In the genomic region with DNA sequence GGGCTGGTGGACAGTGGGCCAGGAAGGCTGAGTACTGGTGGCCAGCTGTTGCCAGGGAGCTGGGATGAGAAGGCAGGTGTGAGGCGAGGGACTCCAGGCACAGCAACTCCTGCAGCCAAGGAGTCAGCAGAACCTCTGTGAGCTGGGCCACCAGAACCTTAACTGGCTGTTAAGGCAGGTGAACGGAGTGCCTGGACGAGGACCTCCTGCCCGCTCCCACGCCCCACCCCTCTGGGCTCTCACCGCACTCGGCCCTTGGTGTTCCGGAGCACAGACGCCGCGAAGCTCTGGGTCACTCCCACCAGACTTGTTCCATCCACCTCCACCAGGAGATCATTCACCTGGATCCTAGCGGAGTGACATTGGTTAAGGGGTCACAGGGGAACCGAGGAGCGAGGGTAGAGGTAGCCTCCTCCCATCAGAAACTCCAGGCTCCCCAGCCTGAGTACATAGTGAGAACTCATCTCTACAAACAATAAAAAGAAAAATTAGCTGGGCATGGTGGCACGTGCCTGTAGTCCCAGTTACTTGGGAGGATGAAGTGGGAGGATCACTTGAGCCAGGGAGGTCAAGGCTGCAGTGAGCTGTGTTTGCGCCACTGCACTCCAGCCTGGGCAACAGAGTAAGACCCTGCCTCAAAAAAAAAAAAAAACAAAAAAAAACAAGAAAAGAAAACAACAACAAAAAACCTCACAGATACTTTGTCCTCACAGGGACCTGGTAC, we compare ENCODE assay signal across 14 cellular contexts. TPM values are rescaled to one million over a fixed set of nuclear protein-coding genes. Genes with fewer than 3 reads are reported as not detected.
DNase-seq lines count a peak whose midpoint lies in the region; ATAC-seq and TF ChIP-seq lines count a peak whose summit lies in the region.
"Had no signal": no experiment of that assay in that cellular context is flagged by ENCODE, and none has a peak within 500 bp of the region (broad histone marks: within the 10 kb centered on the region; RNA-seq: fewer than 3 reads in every experiment).

No MANE protein-coding gene starts in this region.

- intact Hi-C loops in activated CD8-positive, alpha-beta T cell treated with anti-CD3 and anti-CD28 coated beads for 36 hours (cut with micrococcal nuclease): no loop called here

- no peak for TF ChIP-seq CTCF in activated CD8-positive, alpha-beta T cell treated with anti-CD3 and anti-CD28 coated beads for 36 hours (IDR thresholded peaks at IDR 0.05)

- peaks cover 87% of the 10 kb centered on the region for H3K36me3 Mint-ChIP-seq in activated naive CD4-positive, alpha-beta T cell treated with anti-CD3 and anti-CD28 coated beads, Interleukin-2, amount 10 ng/mL, durations not matched to agents 7 days and 5 days
- H3K36me3 Mint-ChIP-seq in activated CD8-positive, alpha-beta T cell treated with anti-CD3 and anti-CD28 coated beads for 36 hours (ENCODE audit: low read depth): peaks cover 73% of the 10 kb centered on the region
- H3K36me3 Mint-ChIP-seq in immature natural killer cell: peaks cover 20 to 56% (median 30%) of the 10 kb centered on the region in 3 donors

- CTCF ChIA-PET in activated naive CD4-positive, alpha-beta T cell treated with anti-CD3 and anti-CD28 coated beads, Interleukin-2, amount 10 ng/mL, durations not matched to agents 7 days and 5 days (lab: Charles Lee): interaction anchor here (1.0 to 4.1 kb wide), 10 partner anchors 9 to 47 kb away, joined by 4 to 36 read pairs (median 14); a partner anchor contains a TSS
- CTCF ChIA-PET in activated CD8-positive, alpha-beta T cell treated with anti-CD3 and anti-CD28 coated beads for 36 hours (lab: Charles Lee): interaction anchor here (0.7 to 4.5 kb wide), 15 partner anchors 8 to 144 kb away, joined by 3 to 58 read pairs (median 5); a partner anchor contains a TSS

- ATAC-seq in activated CD8-positive, alpha-beta T cell treated with anti-CD3 and anti-CD28 coated beads for 36 hours: no peak
- no peak for ATAC-seq in stimulated activated naive CD8-positive, alpha-beta T cell treated with anti-CD3 and anti-CD28 coated beads, Interleukin-15, amount 100 ng/mL, for 72 hours
- no peak for ATAC-seq in HG03442 (IDR thresholded peaks at IDR 0.05; ENCODE audit: unreplicated experiment)
- ATAC-seq: Panc1 had no signal

- peak overlapping the region; percentile 70 for H3K4me3 Mint-ChIP-seq in activated naive CD4-positive, alpha-beta T cell treated with anti-CD3 and anti-CD28 coated beads, Interleukin-2, amount 10 ng/mL, durations not matched to agents 7 days and 5 days
- no peak overlapping the region for H3K4me3 Mint-ChIP-seq in activated CD8-positive, alpha-beta T cell treated with anti-CD3 and anti-CD28 coated beads for 36 hours
- peak overlapping the region; percentile 67 to 87 (median 84) for H3K4me3 Mint-ChIP-seq in immature natural killer cell
- peak overlapping the region; percentile 70 to 77 for H3K4me3 Mint-ChIP-seq in stimulated activated naive CD8-positive, alpha-beta T cell treated with anti-CD3 and anti-CD28 coated beads, Interleukin-15, amount 100 ng/mL, for 72 hours

- H3K4me1 Mint-ChIP-seq in activated naive CD4-positive, alpha-beta T cell treated with anti-CD3 and anti-CD28 coated beads, Interleukin-2, amount 10 ng/mL, durations not matched to agents 7 days and 5 days: peaks cover 84% of the 10 kb centered on the region
- peaks cover 61% of the 10 kb centered on the region for H3K4me1 Mint-ChIP-seq in activated CD8-positive, alpha-beta T cell treated with anti-CD3 and anti-CD28 coated beads for 36 hours (ENCODE audit: low read depth)
- peaks cover 69 to 72% of the 10 kb centered on the region in 2 donors for H3K4me1 Mint-ChIP-seq in immature natural killer cell
- peaks cover 86% of the 10 kb centered on the region for H3K4me1 Mint-ChIP-seq in stimulated activated naive CD8-positive, alpha-beta T cell treated with anti-CD3 and anti-CD28 coated beads, Interleukin-15, amount 100 ng/mL, for 72 hours

- POLR2A ChIA-PET in activated CD8-positive, alpha-beta T cell treated with anti-CD3 and anti-CD28 coated beads for 36 hours (lab: Charles Lee): interaction anchor here (1.0 to 1.7 kb wide), 2 partner anchors 21 to 47 kb away, joined by 3 to 5 read pairs; no protein-coding TSS in a partner anchor

- H3K27me3 Mint-ChIP-seq in activated naive CD4-positive, alpha-beta T cell treated with anti-CD3 and anti-CD28 coated beads, Interleukin-2, amount 10 ng/mL, durations not matched to agents 7 days and 5 days: no peaks in the 10 kb centered on the region
- H3K27me3 Mint-ChIP-seq in activated CD8-positive, alpha-beta T cell treated with anti-CD3 and anti-CD28 coated beads for 36 hours: no peaks in the 10 kb centered on the region
- peaks cover 0 to 9% (median 4%) of the 10 kb centered on the region in 3 donors for H3K27me3 Mint-ChIP-seq in immature natural killer cell (ENCODE audit: low read depth in 3 of 3)
- H3K27me3 Mint-ChIP-seq in stimulated activated naive CD8-positive, alpha-beta T cell treated with anti-CD3 and anti-CD28 coated beads, Interleukin-15, amount 100 ng/mL, for 72 hours: no peaks in the 10 kb centered on the region
- H3K27me3 Mint-ChIP-seq: progenitor cell of endocrine pancreas had no signal

- no peaks in the 10 kb centered on the region for H3K9me3 Mint-ChIP-seq in activated naive CD4-positive, alpha-beta T cell treated with anti-CD3 and anti-CD28 coated beads, Interleukin-2, amount 10 ng/mL, durations not matched to agents 7 days and 5 days
- H3K9me3 Mint-ChIP-seq in activated CD8-positive, alpha-beta T cell treated with anti-CD3 and anti-CD28 coated beads for 36 hours: no peaks in the 10 kb centered on the region
- H3K9me3 Mint-ChIP-seq in immature natural killer cell: no peaks in the 10 kb centered on the region
- H3K9me3 Mint-ChIP-seq in stimulated activated naive CD8-positive, alpha-beta T cell treated with anti-CD3 and anti-CD28 coated beads, Interleukin-15, amount 100 ng/mL, for 72 hours: no peaks in the 10 kb centered on the region

- DNase-seq in activated naive CD4-positive, alpha-beta T cell treated with anti-CD3 and anti-CD28 coated beads, Interleukin-2, amount 10 ng/mL, durations not matched to agents 7 days and 5 days: no peak
- no peak for DNase-seq in activated naive CD4-positive, alpha-beta T cell (lab: John Stamatoyannopoulos, UW)
- DNase-seq in activated CD8-positive, alpha-beta T cell treated with anti-CD3 and anti-CD28 coated beads for 36 hours: no peak
- no peak for DNase-seq in immature natural killer cell
- DNase-seq in stimulated activated naive CD8-positive, alpha-beta T cell treated with anti-CD3 and anti-CD28 coated beads, Interleukin-15, amount 100 ng/mL, for 72 hours: no peak
- no peak for DNase-seq in iPS-NIHi11 (ENCODE audit: low spot score)
- DNase-seq in HK-2 (ENCODE audit: unreplicated experiment): no peak
- DNase-seq: brain microvascular endothelial cell, DMS79 treated with DMSO at 0.1 percent for 48 hours, T1000 had no signal

- H3K27ac Mint-ChIP-seq in activated naive CD4-positive, alpha-beta T cell treated with anti-CD3 and anti-CD28 coated beads, Interleukin-2, amount 10 ng/mL, durations not matched to agents 7 days and 5 days: peak overlapping the region; percentile 93
- H3K27ac Mint-ChIP-seq in activated CD8-positive, alpha-beta T cell treated with anti-CD3 and anti-CD28 coated beads for 36 hours: peak overlapping the region; percentile 75
- H3K27ac Mint-ChIP-seq in immature natural killer cell: peak overlapping the region; percentile 86 to 97 (median 90)
- peak overlapping the region in 1 of 2 donors; percentile 85 for H3K27ac Mint-ChIP-seq in stimulated activated naive CD8-positive, alpha-beta T cell treated with anti-CD3 and anti-CD28 coated beads, Interleukin-15, amount 100 ng/mL, for 72 hours
- H3K27ac Mint-ChIP-seq: progenitor cell of endocrine pancreas had no signal

RNA-seq across cellular contexts. Expression of a gene that starts 9.3 kb away (rescaled TPM):
- 10 to 100 TPM; 52.4 to 56.4 TPM for total RNA-seq in activated CD8-positive, alpha-beta T cell treated with anti-CD3 and anti-CD28 coated beads for 36 hours
- polyA plus RNA-seq in immature natural killer cell: 1 to 10 TPM in 1 of 3 donors, under 1 TPM in 2; 0.25 to 2.0 (median 0.66) TPM

RNA-seq across cellular contexts. Expression of a gene that starts 11.2 kb away (rescaled TPM):
- 1 to 10 TPM in 1 of 2 experiments, under 1 TPM in 1; 0.47 to 1.3 TPM for total RNA-seq in activated CD8-positive, alpha-beta T cell treated with anti-CD3 and anti-CD28 coated beads for 36 hours
- 1 to 10 TPM in 1 of 3 donors, not detected in 2; 1.2 TPM for polyA plus RNA-seq in immature natural killer cell
- total RNA-seq: HT1080 had no signal

RNA-seq across cellular contexts. Expression of a gene that starts 24.6 kb away (rescaled TPM):
- total RNA-seq in activated CD8-positive, alpha-beta T cell treated with anti-CD3 and anti-CD28 coated beads for 36 hours: under 1 TPM in 1 of 2 experiments, not detected in 1; 0.34 TPM
- not detected for polyA plus RNA-seq in immature natural killer cell
- total RNA-seq: HT1080, progenitor cell of endocrine pancreas had no signal

RNA-seq across cellular contexts. Expression of a gene that starts 46.0 kb away (rescaled TPM):
- 1 to 10 TPM; 6.0 to 7.7 TPM for total RNA-seq in activated CD8-positive, alpha-beta T cell treated with anti-CD3 and anti-CD28 coated beads for 36 hours
- 10 to 100 TPM; 36.5 to 54.5 (median 43.8) TPM for polyA plus RNA-seq in immature natural killer cell
